ENCODE assay signal across 25 cellular contexts in genomic region chr9:15584383-15584782, GRCh38.
"Had no signal": no experiment of that assay in that cellular context is flagged by ENCODE, and none has a peak within 500 bp of the region (broad histone marks: within the 10 kb centered on the region; RNA-seq: fewer than 3 reads in every experiment).

No MANE protein-coding gene starts in this region.

- H3K27me3 ChIP-seq: SJSA1 had no signal

- ATAC-seq: K562 had no signal

- H3K27ac Mint-ChIP-seq: IgD-negative memory B cell had no signal

- H3K4me1 ChIP-seq: SJSA1 had no signal

- H3K27me3 Mint-ChIP-seq: IgD-negative memory B cell had no signal

- H3K9me3 ChIP-seq: SJSA1 had no signal

- H3K36me3 ChIP-seq: SJSA1 had no signal

- H3K9me3 Mint-ChIP-seq: IgD-negative memory B cell had no signal

- H3K27ac ChIP-seq: HL-60, SJSA1, SK-N-MC had no signal

- DNase-seq: MV-4-11, NCI-H1048, NCI-H1105, NCI-H1417, NCI-H1436 treated with DMSO at 0.1 percent for 48 hours, NCI-H1694 treated with DMSO at 0.1 percent for 48 hours, NCI-H2029, NCI-H2081 treated with DMSO at 0.1 percent for 48 hours, NCI-H2171, NCI-H226, NCI-H446, NCI-H510A, NCI-H524 treated with DMSO at 0.1 percent for 48 hours, NCI-H69, NCI-H774, Right ventricle myocardium superior, RPMI8226, SIG-M5 had no signal

- FAIRE-seq: HTR-8/SVneo, K562, RCC 7860 had no signal

- H3K4me1 Mint-ChIP-seq: IgD-negative memory B cell had no signal

- H3K4me3 ChIP-seq: K562, SJSA1, SK-N-MC had no signal

- H3K4me3 Mint-ChIP-seq: IgD-negative memory B cell had no signal
